ENCODE assay signal across 17 cellular contexts in genomic region chr3:196619213-196619612, GRCh38. TPM values are rescaled to one million over a fixed set of nuclear protein-coding genes. Genes with fewer than 3 reads are reported as not detected.
DNase-seq lines count a peak whose midpoint lies in the region; ATAC-seq and TF ChIP-seq lines count a peak whose summit lies in the region.
"Had no signal": no experiment of that assay in that cellular context is flagged by ENCODE, and none has a peak within 500 bp of the region (broad histone marks: within the 10 kb centered on the region; RNA-seq: fewer than 3 reads in every experiment).

No MANE protein-coding gene starts in this region.

- POLR2A ChIA-PET in CD8-positive, alpha-beta memory T cell (lab: Charles Lee) = no interaction called here
- POLR2A ChIA-PET in naive thymus-derived CD4-positive, alpha-beta T cell (lab: Charles Lee) = no interaction called here

- no peak overlapping the region for H3K4me3 ChIP-seq in right atrium auricular region
- no peak overlapping the region for H3K4me3 ChIP-seq in CD8-positive, alpha-beta memory T cell (ENCODE audit: low read length)
- H3K4me3 ChIP-seq in naive thymus-derived CD4-positive, alpha-beta T cell (ENCODE audit: low read length) = no peak overlapping the region
- H3K4me3 ChIP-seq: coronary artery, SJSA1, thoracic aorta had no signal

- no peak for ATAC-seq in naive thymus-derived CD4-positive, alpha-beta T cell

- TF ChIP-seq CTCF in right atrium auricular region (IDR thresholded peaks at IDR 0.05) = no peak
- TF ChIP-seq CTCF in progenitor cell of endocrine pancreas (IDR thresholded peaks at IDR 0.05; ENCODE audit: unreplicated experiment) = no peak

- H3K4me3 Mint-ChIP-seq in progenitor cell of endocrine pancreas (ENCODE audit: low read depth) = no peak overlapping the region
- H3K4me3 Mint-ChIP-seq in CD8-positive, alpha-beta memory T cell = no peak overlapping the region
- H3K4me3 Mint-ChIP-seq in naive thymus-derived CD4-positive, alpha-beta T cell = peak overlapping the region in 1 of 10 donors; percentile 48
- H3K4me3 Mint-ChIP-seq: HFFc6, nephron had no signal

- CTCF ChIA-PET in CD8-positive, alpha-beta memory T cell (lab: Charles Lee) = interaction anchor here (1.5 kb wide), 1 partner anchor 13 kb away, joined by 5 read pairs; no protein-coding TSS in a partner anchor
- CTCF ChIA-PET in naive thymus-derived CD4-positive, alpha-beta T cell (lab: Charles Lee) = interaction anchor here (1.5 kb wide), 1 partner anchor 10 kb away, joined by 5 read pairs; no protein-coding TSS in a partner anchor

- no peaks in the 10 kb centered on the region for H3K36me3 ChIP-seq in right atrium auricular region
- no peaks in the 10 kb centered on the region for H3K36me3 ChIP-seq in CD8-positive, alpha-beta memory T cell (ENCODE audit: insufficient read depth, low read length)
- no peaks in the 10 kb centered on the region for H3K36me3 ChIP-seq in naive thymus-derived CD4-positive, alpha-beta T cell (ENCODE audit: control insufficient read depth in 2 of 3, insufficient read depth in 3 of 3, low read length in 3 of 3)
- H3K36me3 ChIP-seq: SJSA1, thoracic aorta had no signal

- no peaks in the 10 kb centered on the region for H3K27me3 Mint-ChIP-seq in progenitor cell of endocrine pancreas
- H3K27me3 Mint-ChIP-seq in CD8-positive, alpha-beta memory T cell = no peaks in the 10 kb centered on the region
- no peaks in the 10 kb centered on the region for H3K27me3 Mint-ChIP-seq in naive thymus-derived CD4-positive, alpha-beta T cell

- no peaks in the 10 kb centered on the region for H3K9me3 Mint-ChIP-seq in progenitor cell of endocrine pancreas (ENCODE audit: low read depth)
- no peaks in the 10 kb centered on the region for H3K9me3 Mint-ChIP-seq in CD8-positive, alpha-beta memory T cell
- no peaks in the 10 kb centered on the region for H3K9me3 Mint-ChIP-seq in naive thymus-derived CD4-positive, alpha-beta T cell
- H3K9me3 Mint-ChIP-seq: HFFc6, nephron had no signal

- no peaks in the 10 kb centered on the region for H3K36me3 Mint-ChIP-seq in progenitor cell of endocrine pancreas (ENCODE audit: insufficient read depth)
- H3K36me3 Mint-ChIP-seq in CD8-positive, alpha-beta memory T cell = no peaks in the 10 kb centered on the region
- H3K36me3 Mint-ChIP-seq in naive thymus-derived CD4-positive, alpha-beta T cell = peaks cover 0 to 1% (median 0%) of the 10 kb centered on the region in 5 donors

- H3K4me1 Mint-ChIP-seq in progenitor cell of endocrine pancreas (ENCODE audit: low read depth) = peaks cover 15% of the 10 kb centered on the region
- H3K4me1 Mint-ChIP-seq in CD8-positive, alpha-beta memory T cell = peaks cover 9 to 22% (median 12%) of the 10 kb centered on the region in 3 donors
- H3K4me1 Mint-ChIP-seq in naive thymus-derived CD4-positive, alpha-beta T cell = peaks cover 13 to 33% (median 23%) of the 10 kb centered on the region in 7 donors
- H3K4me1 Mint-ChIP-seq: nephron had no signal

- H3K27me3 ChIP-seq in right atrium auricular region = no peaks in the 10 kb centered on the region
- H3K27me3 ChIP-seq in CD8-positive, alpha-beta memory T cell (ENCODE audit: insufficient read depth, low read length, poor library complexity, severe bottlenecking) = no peaks in the 10 kb centered on the region
- H3K27me3 ChIP-seq in naive thymus-derived CD4-positive, alpha-beta T cell (ENCODE audit: control insufficient read depth in 2 of 2, insufficient read depth in 2 of 2, low read length in 2 of 2) = no peaks in the 10 kb centered on the region
- H3K27me3 ChIP-seq: SJSA1 had no signal

- H3K4me1 ChIP-seq in right atrium auricular region = peaks cover 0 to 8% of the 10 kb centered on the region in 2 donors
- peaks cover 4% of the 10 kb centered on the region for H3K4me1 ChIP-seq in CD8-positive, alpha-beta memory T cell (ENCODE audit: insufficient read depth, low read length)
- H3K4me1 ChIP-seq in naive thymus-derived CD4-positive, alpha-beta T cell (ENCODE audit: control insufficient read depth in 2 of 2, insufficient read depth in 2 of 2, low read length in 2 of 2) = peaks cover 3 to 4% of the 10 kb centered on the region in 2 donors
- H3K4me1 ChIP-seq: SJSA1 had no signal

- peak overlapping the region; percentile 27 for H3K27ac Mint-ChIP-seq in progenitor cell of endocrine pancreas
- H3K27ac Mint-ChIP-seq in CD8-positive, alpha-beta memory T cell = no peak overlapping the region
- peak overlapping the region in 4 of 9 donors; percentile 1 to 71 (median 44) for H3K27ac Mint-ChIP-seq in naive thymus-derived CD4-positive, alpha-beta T cell
- H3K27ac Mint-ChIP-seq: HFFc6 had no signal

- intact Hi-C loops in naive thymus-derived CD4-positive, alpha-beta T cell (cut with micrococcal nuclease) = no loop called here

- DNase-seq in DMS79 treated with DMSO at 0.1 percent for 48 hours (lab: John Stamatoyannopoulos, UW) (peak; percentile 52), DMS79 (lab: John Stamatoyannopoulos, UW) (no peak), NCI-H748 (lab: John Stamatoyannopoulos, UW; ENCODE audit: unreplicated experiment) (peak; percentile 49), right atrium auricular region (ENCODE audit: low spot score) (no peak), progenitor cell of endocrine pancreas (ENCODE audit: low spot score, unreplicated experiment) (no peak), AG20443 (ENCODE audit: low spot score) (no peak)
- DNase-seq in CD8-positive, alpha-beta memory T cell = no peak
- DNase-seq in naive thymus-derived CD4-positive, alpha-beta T cell = no peak
- DNase-seq: activated CD8-positive, alpha-beta memory T cell treated with anti-CD3 and anti-CD28 coated beads, Interleukin-2, amount 50 U/mL, for 48 hours; HFFc6; NK-92 treated with Interleukin-12 subunit alpha and Interleukin-12 subunit beta, amount 100 ng/mL, for 24 hours had no signal

- H3K27ac ChIP-seq in right atrium auricular region = peak overlapping the region; percentile 17 to 22
- no peak overlapping the region for H3K27ac ChIP-seq in CD8-positive, alpha-beta memory T cell (ENCODE audit: low read depth, low read length)
- H3K27ac ChIP-seq in naive thymus-derived CD4-positive, alpha-beta T cell (ENCODE audit: low read depth, low read length) = no peak overlapping the region
- H3K27ac ChIP-seq: 22Rv1, SJSA1, VCaP had no signal

- no peaks in the 10 kb centered on the region for H3K9me3 ChIP-seq in right atrium auricular region
- no peaks in the 10 kb centered on the region for H3K9me3 ChIP-seq in CD8-positive, alpha-beta memory T cell (ENCODE audit: low read length)
- H3K9me3 ChIP-seq in naive thymus-derived CD4-positive, alpha-beta T cell (ENCODE audit: control insufficient read depth in 2 of 3, low read length in 3 of 3) = no peaks in the 10 kb centered on the region
- H3K9me3 ChIP-seq: SJSA1, thoracic aorta had no signal

RNA-seq across cellular contexts. Expression of gene NRROS, which starts 20.3 kb away (rescaled TPM):
- total RNA-seq in right atrium auricular region (1 to 10 TPM; 2.4 to 4.8 TPM), progenitor cell of endocrine pancreas (1.4 and 2.0 TPM in 2 replicates)
- 10 to 100 TPM; 15.6 to 17.0 TPM for total RNA-seq in CD8-positive, alpha-beta memory T cell
- 3.5 TPM for polyA plus RNA-seq in CD8-positive, alpha-beta memory T cell
- 10 to 100 TPM in 4 of 5 experiments, 1 to 10 TPM in 1; 9.8 to 53.3 (median 14.2) TPM for total RNA-seq in naive thymus-derived CD4-positive, alpha-beta T cell
- 1 to 10 TPM; 1.3 to 4.3 TPM for polyA plus RNA-seq in naive thymus-derived CD4-positive, alpha-beta T cell

RNA-seq across cellular contexts. Expression of gene FBXO45, which starts 50.8 kb away (rescaled TPM):
- total RNA-seq in right atrium auricular region (1 to 10 TPM; 6.3 to 6.5 TPM), progenitor cell of endocrine pancreas (13.0 and 13.1 TPM in 2 replicates)
- 10 to 100 TPM; 29.3 to 30.1 TPM for total RNA-seq in CD8-positive, alpha-beta memory T cell
- polyA plus RNA-seq in CD8-positive, alpha-beta memory T cell = 5.6 TPM
- 10 to 100 TPM in 1 of 5 experiments, 1 to 10 TPM in 4; 2.8 to 15.9 (median 7.1) TPM for total RNA-seq in naive thymus-derived CD4-positive, alpha-beta T cell
- polyA plus RNA-seq in naive thymus-derived CD4-positive, alpha-beta T cell = 1 to 10 TPM; 1.2 to 2.0 TPM

RNA-seq across cellular contexts. Expression of gene WDR53, which starts 50.9 kb away (rescaled TPM):
- total RNA-seq in right atrium auricular region (1 to 10 TPM; 3.0 to 4.3 TPM), progenitor cell of endocrine pancreas (13.1 and 15.2 TPM in 2 replicates)
- 10 to 100 TPM; 26.7 to 28.8 TPM for total RNA-seq in CD8-positive, alpha-beta memory T cell
- polyA plus RNA-seq in CD8-positive, alpha-beta memory T cell = 21.5 TPM
- 10 to 100 TPM; 13.6 to 31.5 (median 22.7) TPM for total RNA-seq in naive thymus-derived CD4-positive, alpha-beta T cell
- 10 to 100 TPM; 11.9 to 25.1 TPM for polyA plus RNA-seq in naive thymus-derived CD4-positive, alpha-beta T cell

Comparison
In these comparisons a context has a peak if more than half of its experiments do, and no peak if none do; other contexts are left out.
1. DNase-seq: peak in DMS79 treated with DMSO at 0.1 percent for 48 hours (single experiment) and NCI-H748 (single experiment); none in DMS79 (single experiment), right atrium auricular region (single experiment), progenitor cell of endocrine pancreas (single experiment), CD8-positive, alpha-beta memory T cell (0 of 5), naive thymus-derived CD4-positive, alpha-beta T cell (0 of 9) and AG20443 (single experiment).
2. H3K27ac ChIP-seq: peak in right atrium auricular region (2 of 2); none in CD8-positive, alpha-beta memory T cell (single experiment) and naive thymus-derived CD4-positive, alpha-beta T cell (single experiment).